26 cellular contexts compared by ENCODE assay signal in the genomic region with DNA sequence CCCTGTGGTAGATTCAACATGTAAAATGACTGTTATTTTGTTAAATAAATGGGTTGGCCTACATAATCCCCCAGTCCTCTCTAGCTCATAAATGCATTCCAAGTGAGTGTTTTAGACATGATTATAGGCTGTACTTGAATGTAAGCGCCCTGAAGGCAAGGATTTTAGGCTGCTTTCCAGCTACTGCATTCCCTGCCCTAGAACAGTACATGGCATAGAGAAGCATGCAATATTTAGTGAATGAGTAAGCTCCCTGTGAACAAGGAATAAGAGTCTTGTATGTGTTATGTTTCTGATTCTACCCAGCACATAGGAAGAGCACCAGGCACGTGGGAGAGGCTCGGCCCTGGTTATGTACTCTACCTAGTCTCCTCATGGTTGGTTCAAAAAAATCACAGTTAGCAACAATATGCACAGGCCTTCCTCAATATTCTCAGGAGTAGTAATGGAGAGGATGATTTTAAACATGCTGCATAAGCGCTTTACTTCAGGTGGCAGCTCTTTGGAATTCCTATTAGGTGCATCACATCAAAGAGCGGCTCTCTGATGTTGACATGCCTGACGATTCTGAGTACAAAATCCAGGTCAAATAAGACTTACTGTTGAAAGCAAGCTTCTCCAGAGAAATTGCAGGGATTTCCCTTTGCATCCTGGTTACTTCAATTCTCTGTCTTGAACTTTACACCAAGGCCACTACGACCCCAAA.
"Had no signal": no experiment of that assay in that cellular context is flagged by ENCODE, and none has a peak within 500 bp of the region (broad histone marks: within the 10 kb centered on the region; RNA-seq: fewer than 3 reads in every experiment).

No MANE protein-coding gene starts in this region.

- H3K4me2 ChIP-seq: neural progenitor cell had no signal

- H3K4me1 Mint-ChIP-seq: activated B cell treated with CpG ODN at 0.5 μM for 24 hours; activated CD4-positive, alpha-beta T cell treated with anti-CD3 and anti-CD28 coated beads for 36 hours; activated naive CD8-positive, alpha-beta T cell treated with anti-CD3 and anti-CD28 coated beads, Interleukin-2, amount 50 U/mL, for 24 hours; naive thymus-derived CD8-positive, alpha-beta T cell had no signal

- H3K4me3 ChIP-seq: gastrocnemius medialis, neural progenitor cell, spleen, thoracic aorta, upper lobe of left lung had no signal

- H2AFZ ChIP-seq: neural progenitor cell had no signal

- H3K9me3 Mint-ChIP-seq: activated B cell treated with CpG ODN at 0.5 μM for 24 hours; activated CD4-positive, alpha-beta memory T cell treated with anti-CD3 and anti-CD28 coated beads for 36 hours; activated naive CD8-positive, alpha-beta T cell treated with anti-CD3 and anti-CD28 coated beads, Interleukin-2, amount 50 U/mL, for 24 hours; dendritic cell treated with granulocyte-macrophage colony-stimulating factor and Interleukin-4, amounts not matched to agents 40 ng/mL and 50 ng/mL, for 4 days; mesothelial cell of epicardium; T-helper 1 cell treated with Interleukin-12 subunit alpha and Interleukin-12 subunit beta and Interleukin-4 antibody, amounts not matched to agents 30 μg/mL and 1 μg/mL, for 36 hours had no signal

- H3K4me3 Mint-ChIP-seq: activated B cell treated with CpG ODN at 0.5 μM for 24 hours; activated CD4-positive, alpha-beta memory T cell treated with anti-CD3 and anti-CD28 coated beads for 36 hours; activated CD4-positive, alpha-beta T cell treated with anti-CD3 and anti-CD28 coated beads for 36 hours; activated naive CD8-positive, alpha-beta T cell treated with anti-CD3 and anti-CD28 coated beads, Interleukin-2, amount 50 U/mL, for 24 hours; brain; dendritic cell treated with granulocyte-macrophage colony-stimulating factor and Interleukin-4, amounts not matched to agents 40 ng/mL and 50 ng/mL, for 4 days; mesothelial cell of epicardium; naive thymus-derived CD8-positive, alpha-beta T cell; neural progenitor cell; T-helper 1 cell treated with Interleukin-12 subunit alpha and Interleukin-12 subunit beta and Interleukin-4 antibody, amounts not matched to agents 30 μg/mL and 1 μg/mL, for 36 hours had no signal

- H3K4me1 ChIP-seq: spleen, upper lobe of left lung had no signal

- H3K27me3 ChIP-seq: gastrocnemius medialis, neural progenitor cell, spleen, upper lobe of left lung had no signal

- H3K27ac ChIP-seq: gastrocnemius medialis, neural progenitor cell, spleen, thoracic aorta, upper lobe of left lung had no signal

- H3K36me3 Mint-ChIP-seq: activated CD4-positive, alpha-beta memory T cell treated with anti-CD3 and anti-CD28 coated beads for 36 hours; mesothelial cell of epicardium; naive thymus-derived CD8-positive, alpha-beta T cell had no signal

- H3K27me3 Mint-ChIP-seq: activated B cell treated with CpG ODN at 0.5 μM for 24 hours; activated CD4-positive, alpha-beta memory T cell treated with anti-CD3 and anti-CD28 coated beads for 36 hours; activated CD4-positive, alpha-beta T cell treated with anti-CD3 and anti-CD28 coated beads for 36 hours; activated naive CD8-positive, alpha-beta T cell treated with anti-CD3 and anti-CD28 coated beads, Interleukin-2, amount 50 U/mL, for 24 hours; brain; dendritic cell treated with granulocyte-macrophage colony-stimulating factor and Interleukin-4, amounts not matched to agents 40 ng/mL and 50 ng/mL, for 4 days had no signal

- H3K27ac Mint-ChIP-seq: activated B cell treated with CpG ODN at 0.5 μM for 24 hours; activated CD4-positive, alpha-beta memory T cell treated with anti-CD3 and anti-CD28 coated beads for 36 hours; activated CD4-positive, alpha-beta T cell treated with anti-CD3 and anti-CD28 coated beads for 36 hours; activated naive CD8-positive, alpha-beta T cell treated with anti-CD3 and anti-CD28 coated beads, Interleukin-2, amount 50 U/mL, for 24 hours; brain; dendritic cell treated with granulocyte-macrophage colony-stimulating factor and Interleukin-4, amounts not matched to agents 40 ng/mL and 50 ng/mL, for 4 days; mesothelial cell of epicardium; naive thymus-derived CD8-positive, alpha-beta T cell; neural progenitor cell; T-helper 1 cell treated with Interleukin-12 subunit alpha and Interleukin-12 subunit beta and Interleukin-4 antibody, amounts not matched to agents 30 μg/mL and 1 μg/mL, for 36 hours had no signal

- H3K9ac ChIP-seq: neural progenitor cell had no signal

- H3K36me3 ChIP-seq: gastrocnemius medialis, neural progenitor cell, spleen, thoracic aorta, upper lobe of left lung had no signal

- H3K9me3 ChIP-seq: gastrocnemius medialis, spleen, thoracic aorta, upper lobe of left lung had no signal

- DNase-seq: activated B cell treated with CpG ODN at 0.5 μM for 24 hours; activated CD4-positive, alpha-beta memory T cell treated with anti-CD3 and anti-CD28 coated beads for 36 hours; activated CD4-positive, alpha-beta T cell treated with anti-CD3 and anti-CD28 coated beads for 36 hours; activated effector memory CD4-positive, alpha-beta T cell treated with Interleukin-2 at 50 U/mL for 16 hours; activated naive CD4-positive, alpha-beta T cell treated with anti-CD3 and anti-CD28 coated beads, Interleukin-2, amount 50 U/mL, for 16 hours; activated naive CD8-positive, alpha-beta T cell treated with anti-CD3 and anti-CD28 coated beads, Interleukin-2, amount 50 U/mL, for 24 hours; activated T-cell treated with anti-CD3 and anti-CD28 coated beads, Interleukin-2, amount 50 U/mL, for 48 hours; aorta; caudate nucleus; effector CD4-positive, alpha-beta T cell; gastrocnemius medialis; head of caudate nucleus; hypothalamus; kidney; naive thymus-derived CD8-positive, alpha-beta T cell; retina; spleen; stimulated activated CD4-positive, alpha-beta T cell treated with anti-CD3 and anti-CD28 coated beads, Interleukin-4, amount 100 ng/mL, for 1 hour; stimulated activated naive CD4-positive, alpha-beta T cell treated with Interleukin-2 at 50 U/mL for 16 hours; upper lobe of left lung had no signal

- ATAC-seq: activated CD4-positive, alpha-beta T cell treated with anti-CD3 and anti-CD28 coated beads for 36 hours; activated naive CD8-positive, alpha-beta T cell treated with anti-CD3 and anti-CD28 coated beads, Interleukin-2, amount 50 U/mL, for 24 hours; naive thymus-derived CD8-positive, alpha-beta T cell had no signal
